19 cellular contexts compared by ENCODE assay signal in the genomic region with DNA sequence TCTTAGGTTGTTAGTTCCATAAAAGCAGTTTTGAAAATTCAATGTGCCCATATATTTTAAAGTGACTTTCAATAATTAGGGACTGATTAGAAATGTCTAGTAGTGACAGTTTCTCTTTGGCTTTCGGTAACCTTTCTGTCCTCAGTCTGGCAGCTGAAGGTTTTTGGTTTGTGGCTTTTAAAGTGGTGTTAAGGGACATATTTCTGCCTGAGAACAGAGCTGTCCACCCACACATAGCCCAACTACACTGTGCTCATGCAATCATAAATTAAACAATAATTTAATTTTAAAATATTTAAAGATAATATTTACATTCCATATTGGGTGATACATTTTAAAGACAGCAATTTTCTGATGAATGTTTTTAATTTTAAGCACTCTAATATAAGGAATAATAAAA.
"Had no signal": no experiment of that assay in that cellular context is flagged by ENCODE, and none has a peak within 500 bp of the region (broad histone marks: within the 10 kb centered on the region; RNA-seq: fewer than 3 reads in every experiment).

No MANE protein-coding gene starts in this region.

- H3K36me3 Mint-ChIP-seq: neural progenitor cell had no signal

- H3K27ac Mint-ChIP-seq: activated CD4-positive, alpha-beta T cell treated with anti-CD3 and anti-CD28 coated beads for 36 hours; effector memory CD8-positive, alpha-beta T cell; naive thymus-derived CD4-positive, alpha-beta T cell; neural progenitor cell; stimulated activated naive CD8-positive, alpha-beta T cell treated with anti-CD3 and anti-CD28 coated beads, Interleukin-15, amount 100 ng/mL, for 72 hours; T-helper 2 cell treated with Interferon-gamma antibody and Interleukin-4, amounts not matched to agents 5 μg/mL and 100 μg/mL, for 36 hours had no signal

- DNase-seq: activated CD4-positive, alpha-beta T cell treated with anti-CD3 and anti-CD28 coated beads for 36 hours; activated CD4-positive, alpha-beta T cell treated with anti-CD3 and anti-CD28 coated beads, Interleukin-2, amount 50 U/mL, for 48 hours; activated naive CD4-positive, alpha-beta T cell treated with Interleukin-2 at 50 U/mL for 16 hours; activated T-cell treated with anti-CD3 and anti-CD28 coated beads for 4 hours; aorta; effector memory CD8-positive, alpha-beta T cell; foreskin fibroblast; mesenchymal stem cell; mucosa of descending colon; naive thymus-derived CD4-positive, alpha-beta T cell; stimulated activated CD4-positive, alpha-beta T cell treated with anti-CD3 and anti-CD28 coated beads, Interleukin-2, amount 100 ng/mL, for 48 hours; stimulated activated naive CD8-positive, alpha-beta T cell treated with anti-CD3 and anti-CD28 coated beads, Interleukin-15, amount 100 ng/mL, for 72 hours; transverse colon; uterus had no signal

- H3K9me3 ChIP-seq: mucosa of descending colon, prostate gland, suprapubic skin, transverse colon, uterus had no signal

- H3K27ac ChIP-seq: neural progenitor cell, prostate gland, right atrium auricular region, suprapubic skin, transverse colon, uterus had no signal

- H3K4me2 ChIP-seq: neural progenitor cell had no signal

- H3K9ac ChIP-seq: neural progenitor cell had no signal

- H3K4me3 ChIP-seq: mucosa of descending colon, neural progenitor cell, prostate gland, right atrium auricular region, suprapubic skin, transverse colon, uterus had no signal

- H3K4me1 Mint-ChIP-seq: activated CD4-positive, alpha-beta T cell treated with anti-CD3 and anti-CD28 coated beads for 36 hours; naive thymus-derived CD4-positive, alpha-beta T cell; stimulated activated naive CD8-positive, alpha-beta T cell treated with anti-CD3 and anti-CD28 coated beads, Interleukin-15, amount 100 ng/mL, for 72 hours had no signal

- H3K36me3 ChIP-seq: neural progenitor cell, prostate gland, right atrium auricular region, suprapubic skin, transverse colon, uterus had no signal

- H3K27me3 ChIP-seq: neural progenitor cell, right atrium auricular region, suprapubic skin, transverse colon, uterus had no signal

- ATAC-seq: activated CD4-positive, alpha-beta T cell treated with anti-CD3 and anti-CD28 coated beads for 36 hours; effector memory CD8-positive, alpha-beta T cell; mucosa of descending colon; naive thymus-derived CD4-positive, alpha-beta T cell; stimulated activated naive CD8-positive, alpha-beta T cell treated with anti-CD3 and anti-CD28 coated beads, Interleukin-15, amount 100 ng/mL, for 72 hours had no signal

- H2AFZ ChIP-seq: neural progenitor cell had no signal

- H3K27me3 Mint-ChIP-seq: activated CD4-positive, alpha-beta T cell treated with anti-CD3 and anti-CD28 coated beads for 36 hours; effector memory CD8-positive, alpha-beta T cell; naive thymus-derived CD4-positive, alpha-beta T cell; stimulated activated naive CD8-positive, alpha-beta T cell treated with anti-CD3 and anti-CD28 coated beads, Interleukin-15, amount 100 ng/mL, for 72 hours had no signal

- H3K4me3 Mint-ChIP-seq: activated CD4-positive, alpha-beta T cell treated with anti-CD3 and anti-CD28 coated beads for 36 hours; effector memory CD8-positive, alpha-beta T cell; naive thymus-derived CD4-positive, alpha-beta T cell; neural progenitor cell; stimulated activated naive CD8-positive, alpha-beta T cell treated with anti-CD3 and anti-CD28 coated beads, Interleukin-15, amount 100 ng/mL, for 72 hours; T-helper 2 cell treated with Interferon-gamma antibody and Interleukin-4, amounts not matched to agents 5 μg/mL and 100 μg/mL, for 36 hours had no signal

- H3K4me1 ChIP-seq: neural progenitor cell, prostate gland, right atrium auricular region, suprapubic skin, transverse colon, uterus had no signal
